17 cellular contexts compared by ENCODE assay signal in the genomic region with DNA sequence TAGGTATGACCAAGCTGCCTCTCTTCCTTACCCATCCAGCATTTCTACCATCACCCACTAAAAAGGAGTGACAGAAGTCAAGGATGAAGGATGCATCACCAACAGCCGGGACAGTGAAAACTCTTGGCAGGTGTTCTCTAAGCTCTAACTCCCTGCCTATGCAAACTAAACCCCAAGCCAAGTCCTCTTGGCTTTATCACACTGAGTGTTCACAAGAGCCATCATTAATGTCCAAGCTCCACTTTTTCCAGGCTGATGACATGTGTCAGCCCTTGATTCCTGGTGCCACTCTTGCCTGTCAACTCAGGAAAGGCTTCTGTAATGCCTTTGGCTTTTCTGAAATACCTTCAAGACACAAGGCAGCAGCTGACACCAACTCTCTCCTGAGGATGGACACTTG.
"Had no signal": no experiment of that assay in that cellular context is flagged by ENCODE, and none has a peak within 500 bp of the region (broad histone marks: within the 10 kb centered on the region; RNA-seq: fewer than 3 reads in every experiment).

No MANE protein-coding gene starts in this region.

- H3K27ac ChIP-seq: ascending aorta, breast epithelium, dorsolateral prefrontal cortex, gastroesophageal sphincter, neural progenitor cell had no signal

- ATAC-seq: activated T-helper 17 cell treated with anti-CD3 and anti-CD28 coated beads, Interleukin-2, amount 50 U/mL, for 72 hours; gastroesophageal sphincter; stimulated activated memory B cell treated with anti-CD40 and anti-IgM and Interleukin-4, amounts not matched to agents 10 μg/mL and 1 μg/mL and 100 μg/mL, for 72 hours had no signal

- H3K9me3 ChIP-seq: ascending aorta, breast epithelium, gastroesophageal sphincter had no signal

- H3K4me3 Mint-ChIP-seq: activated T-helper 17 cell treated with anti-CD3 and anti-CD28 coated beads, Interleukin-2, amount 50 U/mL, for 72 hours; endodermal cell; mesothelial cell of epicardium; neural progenitor cell; stimulated activated memory B cell treated with anti-CD40 and anti-IgM and Interleukin-4, amounts not matched to agents 10 μg/mL and 1 μg/mL and 100 μg/mL, for 72 hours had no signal

- H3K27ac Mint-ChIP-seq: activated T-helper 17 cell treated with anti-CD3 and anti-CD28 coated beads, Interleukin-2, amount 50 U/mL, for 72 hours; endodermal cell; mesothelial cell of epicardium; neural progenitor cell; stimulated activated memory B cell treated with anti-CD40 and anti-IgM and Interleukin-4, amounts not matched to agents 10 μg/mL and 1 μg/mL and 100 μg/mL, for 72 hours had no signal

- FAIRE-seq: kidney had no signal

- H3K4me3 ChIP-seq: ascending aorta, breast epithelium, dorsolateral prefrontal cortex, gastroesophageal sphincter, lung, neural progenitor cell had no signal

- H3K4me1 ChIP-seq: ascending aorta, breast epithelium, gastroesophageal sphincter, neural progenitor cell had no signal

- DNase-seq: activated CD4-positive, alpha-beta T cell treated with anti-CD3 and anti-CD28 coated beads, Interleukin-2, amount 50 U/mL, for 4 hours; activated CD4-positive, CD25-positive, alpha-beta regulatory T cell treated with anti-CD3 and anti-CD28 coated beads, Interleukin-2, amount 50 U/mL, for 72 hours; activated naive CD4-positive, alpha-beta T cell treated with Interleukin-2 at 50 U/mL for 16 hours; dorsolateral prefrontal cortex; endodermal cell; kidney; stimulated activated CD4-positive, alpha-beta T cell treated with anti-CD3 and anti-CD28 coated beads, Interleukin-2, amount 100 ng/mL, for 48 hours; T-helper 1 cell; T1000 had no signal

- H3K36me3 ChIP-seq: ascending aorta, breast epithelium, gastroesophageal sphincter, neural progenitor cell had no signal

- H3K36me3 Mint-ChIP-seq: stimulated activated memory B cell treated with anti-CD40 and anti-IgM and Interleukin-4, amounts not matched to agents 10 μg/mL and 1 μg/mL and 100 μg/mL, for 72 hours had no signal

- H3K9me3 Mint-ChIP-seq: activated T-helper 17 cell treated with anti-CD3 and anti-CD28 coated beads, Interleukin-2, amount 50 U/mL, for 72 hours; endodermal cell; neural progenitor cell; stimulated activated memory B cell treated with anti-CD40 and anti-IgM and Interleukin-4, amounts not matched to agents 10 μg/mL and 1 μg/mL and 100 μg/mL, for 72 hours had no signal

- H3K27me3 ChIP-seq: ascending aorta, breast epithelium, dorsolateral prefrontal cortex, gastroesophageal sphincter, neural progenitor cell had no signal

- H3K4me1 Mint-ChIP-seq: activated T-helper 17 cell treated with anti-CD3 and anti-CD28 coated beads, Interleukin-2, amount 50 U/mL, for 72 hours; stimulated activated memory B cell treated with anti-CD40 and anti-IgM and Interleukin-4, amounts not matched to agents 10 μg/mL and 1 μg/mL and 100 μg/mL, for 72 hours had no signal

- H3K27me3 Mint-ChIP-seq: stimulated activated memory B cell treated with anti-CD40 and anti-IgM and Interleukin-4, amounts not matched to agents 10 μg/mL and 1 μg/mL and 100 μg/mL, for 72 hours had no signal
